1 cellular context compared by ENCODE assay signal in genomic region chr3:29301332-29302011, GRCh38.
TF ChIP-seq lines count a peak whose summit lies in the region.

No MANE protein-coding gene starts in this region.

TF ChIP-seq in WTC11, 78 proteins besides CTCF, POLR2A, EP300 and RAD21 (continued from another document):
- TF ChIP-seq ZNF512 (CRISPR knock-in tag; IDR thresholded peaks at IDR 0.05; ENCODE audit: borderline replicate concordance) (no peak), TP53 (CRISPR knock-in tag; IDR thresholded peaks at IDR 0.05) (no peak)
